Comparison of ENCODE assay signal across 8 cellular contexts in genomic region chr3:19946832-19947548, GRCh38. TPM values are rescaled to one million over a fixed set of nuclear protein-coding genes. Genes with fewer than 3 reads are reported as not detected.
DNase-seq lines count a peak whose midpoint lies in the region; ATAC-seq and TF ChIP-seq lines count a peak whose summit lies in the region.

TSS of gene RAB5A (plus strand) at chr3:19947097. CDS start at chr3:19950899, 3,802 bp downstream.

- H3K27ac ChIP-seq in KMS-11 (peak within 1 kb of the TSS; percentile 70), Peyer's patch (peak within 1 kb of the TSS; percentile 92 to 99 (median 96)), esophagus (ENCODE audit: low read depth in 2 of 2, low read length in 1 of 2) (peak within 1 kb of the TSS; percentile 100), muscle layer of colon (ENCODE audit: low read depth, low read length) (peak within 1 kb of the TSS; percentile 90)

- H3K36me3 ChIP-seq in KMS-11 (ENCODE audit: insufficient read depth) (no peaks in the 10 kb centered on the region), Peyer's patch (peaks cover 0 to 4% (median 0%) of the 10 kb centered on the region in 3 donors), esophagus (ENCODE audit: control insufficient read depth in 2 of 2, insufficient read depth in 2 of 2, low read length in 1 of 2) (peaks cover 0 to 4% of the 10 kb centered on the region in 2 donors), muscle layer of colon (ENCODE audit: insufficient read depth, low read length) (peaks cover 7% of the 10 kb centered on the region)

- H3K9me3 ChIP-seq in Peyer's patch, result no peaks in the 10 kb centered on the region
- H3K9me3 ChIP-seq in esophagus (ENCODE audit: control insufficient read depth in 2 of 2, insufficient read depth in 1 of 2, low read depth in 1 of 2, low read length in 1 of 2), result no peaks in the 10 kb centered on the region
- no peaks in the 10 kb centered on the region for H3K9me3 ChIP-seq in muscle layer of colon (ENCODE audit: low read length)

- no peaks in the 10 kb centered on the region for H4K20me1 ChIP-seq in KMS-11 (ENCODE audit: insufficient read depth)

- peak within 1 kb of the TSS; percentile 83 for H3K4me2 ChIP-seq in KMS-11

- no peak for TF ChIP-seq CTCF in KMS-11 (conservative IDR thresholded peaks at IDR 0.05; ENCODE audit: low read depth, low read length)
- peak in 1 of 6 experiments; percentile 9 for TF ChIP-seq CTCF in Peyer's patch (IDR thresholded peaks at IDR 0.05)

- DNase-seq in DMS53 treated with DMSO at 0.1 percent for 48 hours (lab: John Stamatoyannopoulos, UW; ENCODE audit: unreplicated experiment) (peak; percentile 74), Peyer's patch (peak; percentile 98 to 99 (median 98))
- DNase-seq in activated T-cell treated with anti-CD3 and anti-CD28 coated beads, Interleukin-2, amount 50 U/mL, for 48 hours, result peak; percentile 98
- peak; percentile 93 for DNase-seq in stimulated activated CD8-positive, alpha-beta memory T cell treated with anti-CD3 and anti-CD28 coated beads, Interleukin-7, amount 100 ng/mL, for 24 hours (ENCODE audit: low read depth)

- H3K9ac ChIP-seq in KMS-11 (peak within 1 kb of the TSS; percentile 76), muscle layer of colon (ENCODE audit: low read length) (peak within 1 kb of the TSS; percentile 92)

- H3K4me1 ChIP-seq in KMS-11 (ENCODE audit: low read depth, poor library complexity, severe bottlenecking), result peaks cover 12% of the 10 kb centered on the region
- H3K4me1 ChIP-seq in Peyer's patch, result peaks cover 0 to 21% (median 2%) of the 10 kb centered on the region in 4 donors
- H3K4me1 ChIP-seq in esophagus (ENCODE audit: control insufficient read depth in 2 of 2, insufficient read depth in 2 of 2, low read length in 1 of 2), result no peaks in the 10 kb centered on the region
- H3K4me1 ChIP-seq in muscle layer of colon (ENCODE audit: insufficient read depth, low read length), result peaks cover 12% of the 10 kb centered on the region

- peak; percentile 83 to 89 for TF ChIP-seq POLR2A in Peyer's patch (IDR thresholded peaks at IDR 0.05)

- 0% methylated on average over 54 to 73 of the region's 73 CpGs for WGBS in esophagus, 2 donors

- ATAC-seq in GM21737 (IDR thresholded peaks at IDR 0.05; ENCODE audit: unreplicated experiment), result peak; percentile 97

- peaks cover 39% of the 10 kb centered on the region for H3K79me2 ChIP-seq in KMS-11 (ENCODE audit: insufficient read depth, low read depth)

- H3K4me3 ChIP-seq in KMS-11 (IDR thresholded peaks at IDR 0.05; ENCODE audit: insufficient read depth, low read depth, low read length), result peak within 1 kb of the TSS; percentile 36
- peak within 1 kb of the TSS; percentile 62 to 97 (median 82) for H3K4me3 ChIP-seq in Peyer's patch
- peak within 1 kb of the TSS; percentile 97 to 98 for H3K4me3 ChIP-seq in esophagus (ENCODE audit: low read depth in 1 of 2, low read length in 2 of 2)
- H3K4me3 ChIP-seq in muscle layer of colon (ENCODE audit: low read depth in 1 of 2, low read length in 2 of 2), result peak within 1 kb of the TSS; percentile 61 to 85

- no peaks in the 10 kb centered on the region for H3K27me3 ChIP-seq in KMS-11 (ENCODE audit: insufficient read depth, low read depth)
- no peaks in the 10 kb centered on the region for H3K27me3 ChIP-seq in Peyer's patch
- H3K27me3 ChIP-seq in esophagus (ENCODE audit: control insufficient read depth in 1 of 2, insufficient read depth in 2 of 2, low read length in 2 of 2), result no peaks in the 10 kb centered on the region
- H3K27me3 ChIP-seq in muscle layer of colon (ENCODE audit: control insufficient read depth in 1 of 2, insufficient read depth in 2 of 2, low read length in 2 of 2), result no peaks in the 10 kb centered on the region

- peak within 1 kb of the TSS; percentile 91 for H2AFZ ChIP-seq in KMS-11 (ENCODE audit: low read depth)

RNA-seq across cellular contexts. Expression of gene RAB5A, which starts in this region (rescaled TPM):
- total RNA-seq in Peyer's patch, result 10 to 100 TPM; 56.9 to 80.4 (median 66.2) TPM
- 10 to 100 TPM; 34.4 to 66.6 TPM for polyA plus RNA-seq in esophagus

Comparison
In these comparisons a context has a peak if more than half of its experiments do, and no peak if none do; other contexts are left out.
1. Peak in every context shown above with its lines: DNase-seq, ATAC-seq, H3K4me3 ChIP-seq and H3K27ac ChIP-seq.
2. H3K4me3 ChIP-seq: peak in every context shown above with its lines; median percentile 98 in esophagus; 82 in Peyer's patch; 73 in muscle layer of colon; 36 in KMS-11.